Comparison of ENCODE assay signal across 8 cellular contexts in genomic region chr10:97319671-97320479, GRCh38. TPM values are rescaled to one million over a fixed set of nuclear protein-coding genes. Genes with fewer than 3 reads are reported as not detected.
DNase-seq lines count a peak whose midpoint lies in the region; ATAC-seq, FAIRE-seq and TF ChIP-seq lines count a peak whose summit lies in the region.

No MANE protein-coding gene starts in this region.

- H3K4me1 Mint-ChIP-seq in CD8-positive, alpha-beta memory T cell: peaks cover 27 to 34% (median 32%) of the 10 kb centered on the region in 3 donors
- H3K4me1 Mint-ChIP-seq in activated CD4-positive, alpha-beta T cell treated with anti-CD3 and anti-CD28 coated beads, Interleukin-2, amount 10 ng/mL, durations not matched to agents 7 days and 5 days: peaks cover 29% of the 10 kb centered on the region

- H3K9me3 ChIP-seq in CD8-positive, alpha-beta memory T cell (ENCODE audit: low read length): no peaks in the 10 kb centered on the region
- no peaks in the 10 kb centered on the region for H3K9me3 ChIP-seq in lower lobe of right lung

- peak overlapping the region; percentile 99 for H3K27ac ChIP-seq in CD8-positive, alpha-beta memory T cell (ENCODE audit: low read depth, low read length)
- peak overlapping the region; percentile 99 for H3K27ac ChIP-seq in lower lobe of right lung

- H3K4me1 ChIP-seq in CD8-positive, alpha-beta memory T cell (ENCODE audit: insufficient read depth, low read length): peaks cover 23% of the 10 kb centered on the region
- peaks cover 39% of the 10 kb centered on the region for H3K4me1 ChIP-seq in lower lobe of right lung

- peak overlapping the region; percentile 90 to 95 (median 91) for H3K4me3 Mint-ChIP-seq in CD8-positive, alpha-beta memory T cell
- peak overlapping the region; percentile 80 for H3K4me3 Mint-ChIP-seq in activated CD4-positive, alpha-beta T cell treated with anti-CD3 and anti-CD28 coated beads, Interleukin-2, amount 10 ng/mL, durations not matched to agents 7 days and 5 days

- H3K27me3 Mint-ChIP-seq in CD8-positive, alpha-beta memory T cell: peaks cover 0 to 1% of the 10 kb centered on the region in 2 donors
- peaks cover 9% of the 10 kb centered on the region for H3K27me3 Mint-ChIP-seq in activated CD4-positive, alpha-beta T cell treated with anti-CD3 and anti-CD28 coated beads, Interleukin-2, amount 10 ng/mL, durations not matched to agents 7 days and 5 days

- DNase-seq in CD8-positive, alpha-beta memory T cell: peak; percentile 49 to 80 (median 65)
- DNase-seq in Kasumi-1 (lab: John Stamatoyannopoulos, UW) (peak; percentile 74 to 82), dermis blood vessel endothelial cell (peak; percentile 51), lower lobe of right lung (peak; percentile 84), H54 (ENCODE audit: insufficient read length, low spot score) (no peak)
- peak; percentile 54 for DNase-seq in activated CD4-positive, alpha-beta T cell treated with anti-CD3 and anti-CD28 coated beads, Interleukin-2, amount 10 ng/mL, durations not matched to agents 7 days and 5 days
- DNase-seq in stimulated activated CD8-positive, alpha-beta memory T cell treated with anti-CD3 and anti-CD28 coated beads, Interleukin-15, amount 100 ng/mL, for 1 hour (ENCODE audit: low read depth): peak; percentile 31

- H3K27me3 ChIP-seq in CD8-positive, alpha-beta memory T cell (ENCODE audit: insufficient read depth, low read length, poor library complexity, severe bottlenecking): no peaks in the 10 kb centered on the region
- no peaks in the 10 kb centered on the region for H3K27me3 ChIP-seq in lower lobe of right lung (ENCODE audit: low read depth)

- ATAC-seq in GM21423 (IDR thresholded peaks at IDR 0.05; ENCODE audit: unreplicated experiment) (peak; percentile 30), lower lobe of right lung (peak; percentile 62 to 67)

- FAIRE-seq in H54 (lab: Jason Lieb, UNC): no peak

- no peak for TF ChIP-seq POLR2A in H54 (IDR thresholded peaks at IDR 0.05; ENCODE audit: low read depth, low read length)

- TF ChIP-seq CTCF in lower lobe of right lung (IDR thresholded peaks at IDR 0.05): no peak

- H3K4me3 ChIP-seq in CD8-positive, alpha-beta memory T cell (ENCODE audit: low read length): peak overlapping the region; percentile 70
- peak overlapping the region; percentile 79 for H3K4me3 ChIP-seq in lower lobe of right lung

- H3K9me3 Mint-ChIP-seq in CD8-positive, alpha-beta memory T cell: no peaks in the 10 kb centered on the region
- no peaks in the 10 kb centered on the region for H3K9me3 Mint-ChIP-seq in activated CD4-positive, alpha-beta T cell treated with anti-CD3 and anti-CD28 coated beads, Interleukin-2, amount 10 ng/mL, durations not matched to agents 7 days and 5 days

- CTCF ChIA-PET in CD8-positive, alpha-beta memory T cell (lab: Charles Lee): interaction anchor here (1.0 to 2.9 kb wide), 7 partner anchors 12 to 82 kb away, joined by 3 to 41 read pairs (median 6); partner anchors contain the start of genes ARHGAP19, FRAT2 and RRP12
- CTCF ChIA-PET in activated CD4-positive, alpha-beta T cell treated with anti-CD3 and anti-CD28 coated beads, Interleukin-2, amount 10 ng/mL, durations not matched to agents 7 days and 5 days (lab: Charles Lee): interaction anchor here (0.5 to 2.0 kb wide), 8 partner anchors 9 to 81 kb away, joined by 3 to 9 read pairs (median 4); partner anchors contain the start of genes FRAT2 and RRP12

- peak overlapping the region; percentile 91 to 98 (median 95) for H3K27ac Mint-ChIP-seq in CD8-positive, alpha-beta memory T cell
- H3K27ac Mint-ChIP-seq in activated CD4-positive, alpha-beta T cell treated with anti-CD3 and anti-CD28 coated beads, Interleukin-2, amount 10 ng/mL, durations not matched to agents 7 days and 5 days: peak overlapping the region; percentile 88

- H3K36me3 Mint-ChIP-seq in CD8-positive, alpha-beta memory T cell: peaks cover 0 to 16% (median 0%) of the 10 kb centered on the region in 3 donors
- H3K36me3 Mint-ChIP-seq in activated CD4-positive, alpha-beta T cell treated with anti-CD3 and anti-CD28 coated beads, Interleukin-2, amount 10 ng/mL, durations not matched to agents 7 days and 5 days (ENCODE audit: low read depth): peaks cover 2% of the 10 kb centered on the region

- POLR2A ChIA-PET in CD8-positive, alpha-beta memory T cell (lab: Charles Lee): interaction anchor here (0.6 to 3.5 kb wide), 8 partner anchors 9 to 125 kb away, joined by 3 to 75 read pairs (median 5); partner anchors contain the start of genes ARHGAP19, FRAT2 and RRP12
- POLR2A ChIA-PET in activated CD4-positive, alpha-beta T cell treated with anti-CD3 and anti-CD28 coated beads, Interleukin-2, amount 10 ng/mL, durations not matched to agents 7 days and 5 days (lab: Charles Lee): no interaction called here

- intact Hi-C loops in lower lobe of right lung (cut with DNase I): no loop called here

- H3K36me3 ChIP-seq in CD8-positive, alpha-beta memory T cell (ENCODE audit: insufficient read depth, low read length): no peaks in the 10 kb centered on the region
- no peaks in the 10 kb centered on the region for H3K36me3 ChIP-seq in lower lobe of right lung

RNA-seq across cellular contexts. Expression of gene FRAT1, which starts 0.8 kb away (rescaled TPM):
- 1 to 10 TPM; 4.3 to 4.7 TPM for total RNA-seq in CD8-positive, alpha-beta memory T cell
- polyA plus RNA-seq in CD8-positive, alpha-beta memory T cell: 13.3 TPM
- 1 to 10 TPM; 5.8 to 6.2 TPM for total RNA-seq in activated CD4-positive, alpha-beta T cell treated with anti-CD3 and anti-CD28 coated beads, Interleukin-2, amount 10 ng/mL, durations not matched to agents 7 days and 5 days
- 5.4 and 6.6 TPM in 2 replicates for total RNA-seq in dermis blood vessel endothelial cell
- 15.1 TPM for total RNA-seq in lower lobe of right lung

RNA-seq across cellular contexts. Expression of gene FRAT2, which starts 14.7 kb away (rescaled TPM):
- total RNA-seq in CD8-positive, alpha-beta memory T cell: 10 to 100 TPM in 1 of 2 experiments, 1 to 10 TPM in 1; 9.8 to 10.4 TPM
- 18.7 TPM for polyA plus RNA-seq in CD8-positive, alpha-beta memory T cell
- 10 to 100 TPM in 1 of 2 experiments, 1 to 10 TPM in 1; 9.0 to 10.7 TPM for total RNA-seq in activated CD4-positive, alpha-beta T cell treated with anti-CD3 and anti-CD28 coated beads, Interleukin-2, amount 10 ng/mL, durations not matched to agents 7 days and 5 days
- total RNA-seq in dermis blood vessel endothelial cell (17.1 and 28.8 TPM in 2 replicates), lower lobe of right lung (27.5 TPM)

RNA-seq across cellular contexts. Expression of gene ARHGAP19, which starts 27.4 kb away (rescaled TPM):
- total RNA-seq in CD8-positive, alpha-beta memory T cell: 10 to 100 TPM; 23.3 to 26.5 TPM
- polyA plus RNA-seq in CD8-positive, alpha-beta memory T cell: 8.9 TPM
- 10 to 100 TPM; 56.6 to 58.5 TPM for total RNA-seq in activated CD4-positive, alpha-beta T cell treated with anti-CD3 and anti-CD28 coated beads, Interleukin-2, amount 10 ng/mL, durations not matched to agents 7 days and 5 days
- total RNA-seq in dermis blood vessel endothelial cell (11.4 and 18.1 TPM in 2 replicates), lower lobe of right lung (15.4 TPM)
